Comparison of ENCODE assay signal across 8 cellular contexts in genomic region chr6:75602897-75603395, GRCh38. TPM values are rescaled to one million over a fixed set of nuclear protein-coding genes. Genes with fewer than 3 reads are reported as not detected.
A peak's percentile ranks its signal among the peaks of the same experiment; 100 is the strongest.
DNase-seq lines count a peak whose midpoint lies in the region; ATAC-seq and TF ChIP-seq lines count a peak whose summit lies in the region.

No MANE protein-coding gene starts in this region.

- ATAC-seq in GM18870 (IDR thresholded peaks at IDR 0.05; ENCODE audit: unreplicated experiment), result peak; percentile 22
- peak; percentile 15 for ATAC-seq in HG03103 (IDR thresholded peaks at IDR 0.05; ENCODE audit: low read depth, unreplicated experiment)
- ATAC-seq in activated T-helper 17 cell treated with anti-CD3 and anti-CD28 coated beads, Interleukin-2, amount 50 U/mL, for 72 hours (replicated peaks), result peak; percentile 15

- H3K9ac ChIP-seq in stomach smooth muscle (ENCODE audit: low read length in 2 of 2), result peak overlapping the region; percentile 91 to 97

- TF ChIP-seq CTCF in AG04450 (IDR thresholded peaks at IDR 0.05; ENCODE audit: low read depth, low read length), result no peak

- H3K4me1 Mint-ChIP-seq in activated T-helper 17 cell treated with anti-CD3 and anti-CD28 coated beads, Interleukin-2, amount 50 U/mL, for 72 hours, result peaks cover 51% of the 10 kb centered on the region
- peaks cover 58 to 80% of the 10 kb centered on the region in 2 donors for H3K4me1 Mint-ChIP-seq in immature natural killer cell

- H3K4me3 ChIP-seq in AG04450 (ENCODE audit: low read depth, low read length) (peak overlapping the region; percentile 89), stomach smooth muscle (ENCODE audit: low read length in 2 of 2) (peak overlapping the region; percentile 88 to 96)

- H3K9me3 Mint-ChIP-seq in activated T-helper 17 cell treated with anti-CD3 and anti-CD28 coated beads, Interleukin-2, amount 50 U/mL, for 72 hours, result no peaks in the 10 kb centered on the region
- no peaks in the 10 kb centered on the region for H3K9me3 Mint-ChIP-seq in immature natural killer cell

- DNase-seq in AG04450 (ENCODE audit: low read depth, low spot score) (no peak), immature natural killer cell (no peak), NCI-H1694 treated with DMSO at 0.1 percent for 48 hours (lab: John Stamatoyannopoulos, UW) (no peak)
- no peak for DNase-seq in stimulated activated CD4-positive, alpha-beta T cell treated with anti-CD3 and anti-CD28 coated beads, Interleukin-2, amount 100 ng/mL, for 24 hours

- H3K27me3 ChIP-seq in AG04450 (ENCODE audit: control insufficient read depth, insufficient read depth, low read length) (no peaks in the 10 kb centered on the region), stomach smooth muscle (ENCODE audit: control insufficient read depth in 1 of 2, insufficient read depth in 2 of 2, low read length in 2 of 2) (no peaks in the 10 kb centered on the region)

- H3K36me3 ChIP-seq in stomach smooth muscle (ENCODE audit: control insufficient read depth in 2 of 2, insufficient read depth in 2 of 2, low read length in 2 of 2), result no peaks in the 10 kb centered on the region

- H3K9me3 ChIP-seq in AG04450 (ENCODE audit: control insufficient read depth, insufficient read depth, low read length) (peaks cover 9% of the 10 kb centered on the region; the same call in 1 of the 2 replicates), stomach smooth muscle (ENCODE audit: control insufficient read depth in 2 of 2, low read length in 2 of 2) (no peaks in the 10 kb centered on the region)

- H3K27me3 Mint-ChIP-seq in activated T-helper 17 cell treated with anti-CD3 and anti-CD28 coated beads, Interleukin-2, amount 50 U/mL, for 72 hours, result no peaks in the 10 kb centered on the region
- H3K27me3 Mint-ChIP-seq in immature natural killer cell (ENCODE audit: low read depth in 3 of 3), result peaks cover 2 to 17% (median 7%) of the 10 kb centered on the region in 3 donors

- H3K27ac ChIP-seq in AG04450 (ENCODE audit: low read depth, low read length) (peak overlapping the region; percentile 93), stomach smooth muscle (ENCODE audit: low read length) (peak overlapping the region; percentile 89)

- peak overlapping the region; percentile 96 for H3K27ac Mint-ChIP-seq in activated T-helper 17 cell treated with anti-CD3 and anti-CD28 coated beads, Interleukin-2, amount 50 U/mL, for 72 hours
- H3K27ac Mint-ChIP-seq in immature natural killer cell, result peak overlapping the region; percentile 95 to 99 (median 98)

- CTCF ChIA-PET in AG04450 (lab: Charles Lee), result interaction anchor here (0.9 to 1.1 kb wide), 2 partner anchors 9 to 76 kb away, joined by 3 to 4 read pairs; no protein-coding TSS in a partner anchor

- peaks cover 3% of the 10 kb centered on the region for H3K4me1 ChIP-seq in stomach smooth muscle (ENCODE audit: control insufficient read depth, insufficient read depth, low read length)

- H3K36me3 Mint-ChIP-seq in activated T-helper 17 cell treated with anti-CD3 and anti-CD28 coated beads, Interleukin-2, amount 50 U/mL, for 72 hours (ENCODE audit: low read depth), result peaks cover 13% of the 10 kb centered on the region
- H3K36me3 Mint-ChIP-seq in immature natural killer cell, result no peaks in the 10 kb centered on the region

- POLR2A ChIA-PET in AG04450 (lab: Yijun Ruan, JAX), result no interaction called here

- H3K4me3 Mint-ChIP-seq in activated T-helper 17 cell treated with anti-CD3 and anti-CD28 coated beads, Interleukin-2, amount 50 U/mL, for 72 hours, result peak overlapping the region; percentile 94
- peak overlapping the region; percentile 97 to 99 (median 99) for H3K4me3 Mint-ChIP-seq in immature natural killer cell

RNA-seq across cellular contexts. Expression of gene SENP6, which starts 1.3 kb away (rescaled TPM):
- polyA plus RNA-seq in AG04450 (2011; rRNA removed) (35.8 and 55.8 TPM in 2 replicates), immature natural killer cell (10 to 100 TPM; 32.5 to 57.3 (median 33.0) TPM)
- polyA minus RNA-seq in AG04450 (2011; rRNA and poly(A)+ RNA removed), result 24.4 and 52.7 TPM in 2 replicates
- total RNA-seq in activated T-helper 17 cell treated with anti-CD3 and anti-CD28 coated beads, Interleukin-2, amount 50 U/mL, for 72 hours, result 10 to 100 TPM; 60.0 to 68.3 TPM
